8 cellular contexts compared by ENCODE assay signal in genomic region chr4:118279920-118280432, GRCh38.
A peak's percentile ranks its signal among the peaks of the same experiment; 100 is the strongest.
DNase-seq lines count a peak whose midpoint lies in the region; ATAC-seq and TF ChIP-seq lines count a peak whose summit lies in the region.

No MANE protein-coding gene starts in this region.

- H3K27me3 Mint-ChIP-seq in CD4-positive, alpha-beta T cell: no peaks in the 10 kb centered on the region
- no peaks in the 10 kb centered on the region for H3K27me3 Mint-ChIP-seq in chondrocyte (ENCODE audit: low read depth)
- no peaks in the 10 kb centered on the region for H3K27me3 Mint-ChIP-seq in natural killer cell (ENCODE audit: low read depth in 2 of 2)

- peak overlapping the region; percentile 92 for H3K27ac ChIP-seq in CD4-positive, alpha-beta T cell (ENCODE audit: low read depth, low read length)
- peak overlapping the region; percentile 92 for H3K27ac ChIP-seq in KOPT-K1 (ENCODE audit: low read depth, low read length, poor library complexity, severe bottlenecking)

- peaks cover 45% of the 10 kb centered on the region for H3K36me3 ChIP-seq in KOPT-K1 (ENCODE audit: insufficient read depth, low read length)

- CTCF ChIA-PET in CD4-positive, alpha-beta T cell (lab: Charles Lee): no interaction called here

- no peaks in the 10 kb centered on the region for H3K27me3 ChIP-seq in CD4-positive, alpha-beta T cell (ENCODE audit: control insufficient read depth, insufficient read depth, low read length)

- peak overlapping the region; percentile 95 for H3K27ac Mint-ChIP-seq in CD4-positive, alpha-beta T cell
- H3K27ac Mint-ChIP-seq in chondrocyte (ENCODE audit: unreplicated experiment): peak overlapping the region; percentile 94
- peak overlapping the region; percentile 97 to 99 for H3K27ac Mint-ChIP-seq in natural killer cell

- DNase-seq in CD4-positive, alpha-beta T cell: no peak
- DNase-seq in chondrocyte (ENCODE audit: low spot score) (no peak), natural killer cell (no peak)
- DNase-seq in activated CD4-positive, CD25-positive, alpha-beta regulatory T cell treated with anti-CD3 and anti-CD28 coated beads, Interleukin-2, amount 50 U/mL, for 72 hours: no peak
- DNase-seq in stimulated activated CD4-positive, alpha-beta T cell treated with anti-CD3 and anti-CD28 coated beads, Interleukin-4, amount 100 ng/mL, for 4 hours: no peak

- TF ChIP-seq CTCF in CD4-positive, alpha-beta T cell (IDR thresholded peaks at IDR 0.05): no peak
- no peak for TF ChIP-seq CTCF in chondrocyte (IDR thresholded peaks at IDR 0.05)
- no peak for TF ChIP-seq CTCF in natural killer cell (IDR thresholded peaks at IDR 0.05)

- no peaks in the 10 kb centered on the region for H3K9me3 ChIP-seq in CD4-positive, alpha-beta T cell (ENCODE audit: control insufficient read depth, low read length)
- no peaks in the 10 kb centered on the region for H3K9me3 ChIP-seq in KOPT-K1 (ENCODE audit: insufficient read depth, low read length, poor library complexity, severe bottlenecking)

- POLR2A ChIA-PET in CD4-positive, alpha-beta T cell (lab: Charles Lee): interaction anchor here (0.8 to 1.2 kb wide), 3 partner anchors 64 to 405 kb away, joined by 3 to 5 read pairs (median 4); partner anchors contain the start of gene METTL14

- H3K36me3 Mint-ChIP-seq in CD4-positive, alpha-beta T cell (ENCODE audit: low read depth): peaks cover 63% of the 10 kb centered on the region
- H3K36me3 Mint-ChIP-seq in chondrocyte (ENCODE audit: low read depth) (peaks cover 7% of the 10 kb centered on the region), natural killer cell (no peaks in the 10 kb centered on the region)

- no peaks in the 10 kb centered on the region for H3K9me3 Mint-ChIP-seq in CD4-positive, alpha-beta T cell
- no peaks in the 10 kb centered on the region for H3K9me3 Mint-ChIP-seq in chondrocyte (ENCODE audit: low read depth)
- no peaks in the 10 kb centered on the region for H3K9me3 Mint-ChIP-seq in natural killer cell

- no peak for ATAC-seq in CD4-positive, alpha-beta T cell (ENCODE audit: poor library complexity)
- ATAC-seq in natural killer cell (no peak), HG03175 (IDR thresholded peaks at IDR 0.05; ENCODE audit: unreplicated experiment) (no peak), GM21723 (IDR thresholded peaks at IDR 0.05; ENCODE audit: unreplicated experiment) (no peak)

- H3K4me1 Mint-ChIP-seq in CD4-positive, alpha-beta T cell (ENCODE audit: low read depth): peaks cover 63% of the 10 kb centered on the region
- H3K4me1 Mint-ChIP-seq in chondrocyte (ENCODE audit: low read depth) (peaks cover 35% of the 10 kb centered on the region), natural killer cell (peaks cover 37 to 41% of the 10 kb centered on the region in 2 donors)

- intact Hi-C loops in CD4-positive, alpha-beta T cell (cut with DNase I, micrococcal nuclease): loop anchor here (2.0 to 10.0 kb wide), 5 partner anchors 73 to 1175 kb away; partner anchors contain the start of gene PRSS12 (in 2 of the 2)
- intact Hi-C loops in natural killer cell (cut with micrococcal nuclease): loop anchor here (1.0 to 10.0 kb wide), 2 partner anchors 405 to 1025 kb away; partner anchors contain the start of gene METTL14

- peak overlapping the region; percentile 92 for H3K4me3 Mint-ChIP-seq in CD4-positive, alpha-beta T cell
- H3K4me3 Mint-ChIP-seq in chondrocyte (ENCODE audit: unreplicated experiment) (peak overlapping the region; percentile 80), natural killer cell (peak overlapping the region; percentile 95)
